Comparison of ENCODE assay signal across 9 cellular contexts in the genomic region with DNA sequence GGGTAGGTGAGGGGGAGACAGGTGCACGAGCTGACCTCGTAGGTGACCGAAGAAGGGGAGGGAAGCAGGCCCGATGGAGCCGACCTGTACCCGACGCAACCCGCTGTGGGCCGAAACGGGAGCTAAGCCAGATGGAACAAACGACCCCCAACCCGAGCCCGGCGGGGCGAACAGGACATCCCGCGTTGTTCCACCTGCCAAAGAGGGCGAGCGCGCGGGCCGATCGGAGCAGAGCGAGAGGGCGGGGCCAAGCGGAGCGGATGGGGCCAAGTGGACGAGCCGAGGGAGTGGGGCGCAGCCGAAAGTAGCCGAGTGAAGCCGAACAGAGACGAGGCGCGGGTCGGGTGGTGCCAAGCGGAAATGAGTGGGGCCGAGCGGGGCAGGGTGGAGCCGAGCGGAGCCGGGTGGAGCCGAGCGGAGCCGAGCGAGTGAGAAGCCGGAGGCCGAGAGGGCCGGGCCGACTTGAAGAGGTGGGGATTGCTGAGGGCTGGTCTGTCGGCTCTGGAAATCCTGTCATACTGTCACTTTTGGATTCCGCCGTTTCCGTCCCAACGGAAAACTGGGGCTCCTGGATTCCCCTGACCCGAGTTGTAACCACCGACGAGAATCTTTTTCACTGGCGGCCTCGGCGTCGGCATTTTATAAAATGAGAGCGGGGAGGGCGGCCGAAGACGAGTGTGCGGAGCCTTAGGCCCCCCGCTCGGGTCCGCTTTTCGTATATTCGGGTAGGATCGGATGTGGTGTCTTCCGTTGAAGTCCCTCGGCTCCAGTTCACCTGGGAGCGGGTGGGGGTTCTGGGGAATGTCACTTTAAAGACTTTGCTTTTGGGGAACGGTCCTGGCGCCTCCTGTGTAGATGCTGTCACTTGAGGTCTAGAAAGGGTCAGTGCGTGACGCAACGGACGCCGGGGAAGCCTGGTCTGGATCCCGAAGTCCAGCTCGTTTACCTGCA. TPM values are rescaled to one million over a fixed set of nuclear protein-coding genes. Genes with fewer than 3 reads are reported as not detected.
A peak's percentile ranks its signal among the peaks of the same experiment; 100 is the strongest.
DNase-seq lines count a peak whose midpoint lies in the region; ATAC-seq and TF ChIP-seq lines count a peak whose summit lies in the region.
"Had no signal": no experiment of that assay in that cellular context is flagged by ENCODE, and none has a peak within 500 bp of the region (broad histone marks: within the 10 kb centered on the region; RNA-seq: fewer than 3 reads in every experiment).

No MANE protein-coding gene starts in this region.

- H3K4me3 Mint-ChIP-seq in activated T-cell treated with anti-CD3 and anti-CD28 coated beads, Interleukin-2, amount 50 U/mL, for 4 hours = peak overlapping the region; percentile 87

- peak overlapping the region; percentile 36 to 56 for H3K27ac ChIP-seq in esophagus (ENCODE audit: low read depth in 2 of 2, low read length in 1 of 2)

- H3K4me3 ChIP-seq in BE2C (ENCODE audit: low read depth, low read length) (peak overlapping the region; percentile 51), esophagus (ENCODE audit: low read depth in 1 of 2, low read length in 2 of 2) (peak overlapping the region; percentile 48 to 54), mucosa of stomach (ENCODE audit: low read length) (peak overlapping the region; percentile 68)

- no peaks in the 10 kb centered on the region for H3K9me3 ChIP-seq in BE2C
- peaks cover 0 to 2% of the 10 kb centered on the region in 2 donors for H3K9me3 ChIP-seq in esophagus (ENCODE audit: control insufficient read depth in 2 of 2, insufficient read depth in 1 of 2, low read depth in 1 of 2, low read length in 1 of 2)
- H3K9me3 ChIP-seq in mucosa of stomach (ENCODE audit: control insufficient read depth, low read length) = no peaks in the 10 kb centered on the region

- peaks cover 32% of the 10 kb centered on the region for H3K4me1 Mint-ChIP-seq in activated T-cell treated with anti-CD3 and anti-CD28 coated beads, Interleukin-2, amount 50 U/mL, for 4 hours (ENCODE audit: low read depth)

- H3K36me3 Mint-ChIP-seq in activated T-cell treated with anti-CD3 and anti-CD28 coated beads, Interleukin-2, amount 50 U/mL, for 4 hours (ENCODE audit: insufficient read depth) = peaks cover 11% of the 10 kb centered on the region

- H3K9ac ChIP-seq in mucosa of stomach (ENCODE audit: low read length) = peak overlapping the region; percentile 91

- H3K4me1 ChIP-seq in BE2C (no peaks in the 10 kb centered on the region), esophagus (ENCODE audit: control insufficient read depth in 2 of 2, insufficient read depth in 2 of 2, low read length in 1 of 2) (peaks cover 0 to 12% of the 10 kb centered on the region in 2 donors), mucosa of stomach (ENCODE audit: control insufficient read depth, insufficient read depth, low read length) (peaks cover 12% of the 10 kb centered on the region)

- peaks cover 16% of the 10 kb centered on the region for H3K9me3 Mint-ChIP-seq in activated T-cell treated with anti-CD3 and anti-CD28 coated beads, Interleukin-2, amount 50 U/mL, for 4 hours

- H3K27me3 ChIP-seq in BE2C (peaks cover 16% of the 10 kb centered on the region), esophagus (ENCODE audit: control insufficient read depth in 1 of 2, insufficient read depth in 2 of 2, low read length in 2 of 2) (no peaks in the 10 kb centered on the region), mucosa of stomach (ENCODE audit: control insufficient read depth, insufficient read depth, low read length) (no peaks in the 10 kb centered on the region)

- no peak for TF ChIP-seq CTCF in BE2C (IDR thresholded peaks at IDR 0.05; ENCODE audit: low read depth, low read length)

- H3K27me3 Mint-ChIP-seq in activated T-cell treated with anti-CD3 and anti-CD28 coated beads, Interleukin-2, amount 50 U/mL, for 4 hours (ENCODE audit: low read depth) = no peaks in the 10 kb centered on the region

- peak; percentile 95 for ATAC-seq in HG03439 (IDR thresholded peaks at IDR 0.05; ENCODE audit: unreplicated experiment)
- peak; percentile 99 to 100 for ATAC-seq in activated T-cell treated with anti-CD3 and anti-CD28 coated beads, Interleukin-2, amount 50 U/mL, for 4 hours

- 2% methylated on average over 85 to 86 of the region's 86 CpGs for WGBS in esophagus, 2 donors

- no peaks in the 10 kb centered on the region for H3K36me3 ChIP-seq in BE2C
- no peaks in the 10 kb centered on the region for H3K36me3 ChIP-seq in esophagus (ENCODE audit: control insufficient read depth in 2 of 2, insufficient read depth in 2 of 2, low read length in 1 of 2)
- H3K36me3 ChIP-seq in mucosa of stomach (ENCODE audit: control insufficient read depth, insufficient read depth, low read length) = no peaks in the 10 kb centered on the region

- DNase-seq in BE2C = peak; percentile 79
- DNase-seq in GM19240 (ENCODE audit: insufficient read length, low spot score) = peak; percentile 75
- DNase-seq in NOMO-1 (lab: John Stamatoyannopoulos, UW; ENCODE audit: unreplicated experiment in 2 of 2) = peak; percentile 90 to 97
- DNase-seq in activated T-cell treated with anti-CD3 and anti-CD28 coated beads, Interleukin-2, amount 50 U/mL, for 4 hours = peak; percentile 89
- peak; percentile 95 for DNase-seq in stimulated activated CD8-positive, alpha-beta memory T cell treated with anti-CD3 and anti-CD28 coated beads, Interleukin-4, amount 100 ng/mL, for 24 hours (ENCODE audit: low read depth)

RNA-seq across cellular contexts. Expression of a gene that starts 15.6 kb away (rescaled TPM):
- not detected for polyA plus RNA-seq in BE2C (2012; ENCODE audit: insufficient read depth, insufficient read length, low read depth)
- under 1 TPM; 0.08 to 0.24 (median 0.10) TPM for total RNA-seq in activated T-cell treated with anti-CD3 and anti-CD28 coated beads, Interleukin-2, amount 50 U/mL, for 4 hours
- polyA plus RNA-seq in esophagus = under 1 TPM; 0.09 to 0.37 TPM
- total RNA-seq: T-helper 2 cell treated with Interferon-gamma antibody and Interleukin-4, amounts not matched to agents 100 ng/mL and 5 ng/mL, for 36 hours had no signal

Comparison
In these comparisons a context has a peak if more than half of its experiments do, and no peak if none do; other contexts are left out.
1. Peak in every context shown above with its lines: DNase-seq, ATAC-seq, H3K4me3 ChIP-seq and H3K27ac ChIP-seq.